In genomic region chr11:74037309-74037708, GRCh38 we compare ENCODE assay signal across 20 cellular contexts. TPM values are rescaled to one million over a fixed set of nuclear protein-coding genes. Genes with fewer than 3 reads are reported as not detected.
DNase-seq lines count a peak whose midpoint lies in the region; ATAC-seq and TF ChIP-seq lines count a peak whose summit lies in the region.
"Had no signal": no experiment of that assay in that cellular context is flagged by ENCODE, and none has a peak within 500 bp of the region (broad histone marks: within the 10 kb centered on the region; RNA-seq: fewer than 3 reads in every experiment).

No MANE protein-coding gene starts in this region.

- no TSS peak for BruUV-seq in HCT116 (replicated peaks; lab: Mats Ljungman, UMichigan)

- WGBS in thyroid gland, 2 donors, result 74 to 84% methylated on average over 4 of the region's 4 CpGs

- H3K4me3 ChIP-seq in HCT116 (replicated peaks in 1 of 2; ENCODE audit: low read depth in 1 of 2, low read length in 2 of 2), result no peak overlapping the region
- no peak overlapping the region for H3K4me3 ChIP-seq in RWPE2 (ENCODE audit: severe bottlenecking)
- no peak overlapping the region for H3K4me3 ChIP-seq in thyroid gland (replicated peaks in 1 of 3)
- H3K4me3 ChIP-seq in brain microvascular endothelial cell (ENCODE audit: low read depth, low read length), result no peak overlapping the region
- H3K4me3 ChIP-seq: colonic mucosa had no signal

- no peak for TF ChIP-seq RAD21 in HCT116 (IDR thresholded peaks at IDR 0.05; ENCODE audit: low read depth)

- no peaks in the 10 kb centered on the region for H4K20me1 ChIP-seq in HCT116 (ENCODE audit: insufficient read depth)

- H3K36me3 ChIP-seq in HCT116 (ENCODE audit: control insufficient read depth in 1 of 2, insufficient read depth in 2 of 2, low read length in 2 of 2) (peaks cover 10 to 19% of the 10 kb centered on the region in 2 experiments; a peak in 2 of 4 replicates), RWPE2 (ENCODE audit: low read depth) (peaks cover 32% of the 10 kb centered on the region), thyroid gland (peaks cover 27 to 30% of the 10 kb centered on the region in 2 donors), brain microvascular endothelial cell (replicated peaks) (peaks cover 28% of the 10 kb centered on the region)
- H3K36me3 ChIP-seq: colonic mucosa had no signal

- H3K9me3 ChIP-seq in HCT116 (ENCODE audit: control insufficient read depth in 1 of 2, insufficient read depth in 1 of 2, low read depth in 1 of 2, low read length in 2 of 2) (no peaks in the 10 kb centered on the region), RWPE2 (ENCODE audit: severe bottlenecking) (no peaks in the 10 kb centered on the region), thyroid gland (no peaks in the 10 kb centered on the region)
- H3K9me3 ChIP-seq: BE2C, Caco-2, colonic mucosa had no signal

- DNase-seq in HCT116 (ENCODE audit: low read depth, low spot score) (peak; percentile 36), RWPE2 (ENCODE audit: low spot score) (no peak), epithelial cell of prostate (ENCODE audit: low read depth, low spot score) (no peak), thyroid gland (peak; percentile 12 to 15), brain microvascular endothelial cell (no peak), nucleus accumbens (lab: John Stamatoyannopoulos, UW) (no peak), NCI-H524 (lab: John Stamatoyannopoulos, UW) (no peak)
- DNase-seq: activated CD4-positive, alpha-beta T cell treated with anti-CD3 and anti-CD28 coated beads, Interleukin-2, amount 10 ng/mL, durations not matched to agents 24 days and 14 days; activated T-cell treated with anti-CD3 and anti-CD28 coated beads for 4 hours; aorta; BE2C; Caco-2; colonic mucosa; left colon; midbrain; NCI-H187; RPMI8226; stimulated activated naive CD8-positive, alpha-beta T cell treated with anti-CD3 and anti-CD28 coated beads, Interleukin-15, Interleukin-2, amounts not matched to agents 100 U/mL and 50 U/mL, for 24 hours; SW 1271 had no signal

- H3K27me3 ChIP-seq in HCT116 (ENCODE audit: insufficient read depth, low read length) (no peaks in the 10 kb centered on the region), RWPE2 (ENCODE audit: insufficient read depth, poor library complexity, severe bottlenecking) (no peaks in the 10 kb centered on the region), thyroid gland (no peaks in the 10 kb centered on the region), brain microvascular endothelial cell (replicated peaks) (no peaks in the 10 kb centered on the region)
- H3K27me3 ChIP-seq: BE2C, colonic mucosa had no signal

- in situ Hi-C loops in brain microvascular endothelial cell (cut with HindIII; ENCODE audit: low pct_ligation_motif_present, low sequenced_read_pairs), result no loop called here

- peak; percentile 34; the same call in 1 of the 2 replicates for ATAC-seq in HCT116
- peak; percentile 93 for ATAC-seq in RWPE2 (ENCODE audit: low read depth)
- ATAC-seq in GM18873 (IDR thresholded peaks at IDR 0.05; ENCODE audit: low FRiP score, unreplicated experiment), result no peak
- ATAC-seq: left colon; stimulated activated naive CD8-positive, alpha-beta T cell treated with anti-CD3 and anti-CD28 coated beads, Interleukin-15, Interleukin-2, amounts not matched to agents 100 U/mL and 50 U/mL, for 24 hours had no signal

- H2AFZ ChIP-seq in HCT116 (ENCODE audit: low read depth, low read length, poor library complexity, severe bottlenecking), result no peak overlapping the region

- H3K9ac ChIP-seq in HCT116 (ENCODE audit: low read length), result no peak overlapping the region

- H3K4me1 ChIP-seq in HCT116 (ENCODE audit: control insufficient read depth in 1 of 2, insufficient read depth in 2 of 2, low read length in 2 of 2) (peaks cover 0 to 10% of the 10 kb centered on the region in 2 experiments; a peak in 1 of 4 replicates), RWPE2 (ENCODE audit: insufficient read depth, poor library complexity, severe bottlenecking) (peaks cover 6% of the 10 kb centered on the region), thyroid gland (peaks cover 0 to 13% of the 10 kb centered on the region in 2 donors)
- H3K4me1 ChIP-seq: BE2C, Caco-2, colonic mucosa had no signal

- H3K79me2 ChIP-seq in HCT116 (ENCODE audit: insufficient read depth, low read length), result no peaks in the 10 kb centered on the region

- TF ChIP-seq POLR2A in HCT116 (IDR thresholded peaks at IDR 0.05; ENCODE audit: borderline replicate concordance, extremely low read depth, insufficient read depth, insufficient read length) (no peak), thyroid gland (IDR thresholded peaks at IDR 0.05) (no peak)

- POLR2A ChIA-PET in HCT116 (lab: Charles Lee), result no interaction called here

- no peak overlapping the region; the same call in 1 of the 2 replicates for H3K4me2 ChIP-seq in HCT116 (ENCODE audit: low read length)

- H3K27ac ChIP-seq in HCT116 (ENCODE audit: low read depth, low read length) (no peak overlapping the region), RWPE2 (ENCODE audit: poor library complexity, severe bottlenecking) (peak overlapping the region; percentile 4), epithelial cell of prostate (peak overlapping the region; percentile 26), thyroid gland (peak overlapping the region in 2 of 3 donors; percentile 20 to 27), brain microvascular endothelial cell (no peak overlapping the region)
- H3K27ac ChIP-seq: colonic mucosa had no signal

- RAD21 ChIA-PET in HCT116 (lab: Charles Lee; ENCODE audit: low non-redundant PET in 1 of 2, low total read pairs in 2 of 2, uncharacterized antibody in 2 of 2, unreplicated experiment in 2 of 2), result no interaction called here

- CTCF ChIA-PET in HCT116 (lab: Charles Lee), result no interaction called here

- intact Hi-C loops in HCT116 (cut with micrococcal nuclease), result no loop called here
- intact Hi-C loops in thyroid gland (cut with DNase I), result no loop called here

- TF ChIP-seq CTCF in HCT116 (IDR thresholded peaks at IDR 0.05 in 2 of 3, conservative IDR thresholded peaks at IDR 0.05 in 1 of 3; ENCODE audit: borderline replicate concordance in 1 of 3, insufficient read depth in 1 of 3, low read depth in 2 of 3, low read length in 2 of 3) (no peak), RWPE2 (IDR thresholded peaks at IDR 0.05; ENCODE audit: poor library complexity, severe bottlenecking) (no peak), thyroid gland (IDR thresholded peaks at IDR 0.05) (no peak), brain microvascular endothelial cell (IDR thresholded peaks at IDR 0.05; ENCODE audit: low read depth, low read length, missing control alignments) (no peak)

- no peaks in the 10 kb centered on the region for H3K9me2 ChIP-seq in HCT116 (ENCODE audit: insufficient read depth)

TF ChIP-seq in HCT116, 20 proteins besides CTCF, POLR2A, EP300 and RAD21 (continues in another document):
- no peak for TF ChIP-seq ZNF274 (IDR thresholded peaks at IDR 0.05; ENCODE audit: low read depth, low read length)
- no peak for TF ChIP-seq ELF1 (IDR thresholded peaks at IDR 0.05; ENCODE audit: borderline replicate concordance, low read depth)
- no peak for TF ChIP-seq MAX (IDR thresholded peaks at IDR 0.05)
- TF ChIP-seq CEBPB (IDR thresholded peaks at IDR 0.05; ENCODE audit: low read depth), result peak; percentile 74
- peak; percentile 60 for TF ChIP-seq JUND (IDR thresholded peaks at IDR 0.05)
- no peak for TF ChIP-seq YY1 (IDR thresholded peaks at IDR 0.05; ENCODE audit: extremely low read depth, insufficient replicate concordance, low read depth, low read length)
- peak; percentile 69 for TF ChIP-seq FOSL1 (IDR thresholded peaks at IDR 0.05; ENCODE audit: low read depth)
- TF ChIP-seq REST (IDR thresholded peaks at IDR 0.05; ENCODE audit: low read depth), result no peak
- TF ChIP-seq CBX3 (IDR thresholded peaks at IDR 0.05; ENCODE audit: low read depth), result no peak
- TF ChIP-seq EGR1 (IDR thresholded peaks at IDR 0.05; ENCODE audit: low read depth), result no peak
- no peak for TF ChIP-seq ZFX (IDR thresholded peaks at IDR 0.05)

RNA-seq across cellular contexts. Expression of gene UCP3, which starts 28.4 kb away (rescaled TPM):
- total RNA-seq in HCT116 (2021; ENCODE audit: unreplicated experiment) (1.3 TPM), thyroid gland (1 to 10 TPM; 3.1 to 3.6 (median 3.4) TPM)
- 0.30 and 0.34 TPM in 2 replicates for polyA plus RNA-seq in HCT116 (2012)

RNA-seq across cellular contexts. Expression of gene UCP2, which starts 54.7 kb away (rescaled TPM):
- total RNA-seq in HCT116 (2021; ENCODE audit: unreplicated experiment), result 20.4 TPM
- polyA plus RNA-seq in HCT116 (2012), result 17.4 and 17.5 TPM in 2 replicates
- 10 to 100 TPM; 41.4 to 97.0 (median 52.5) TPM for total RNA-seq in thyroid gland

Comparison
In these comparisons a context has a peak if more than half of its experiments do, and no peak if none do; other contexts are left out.
1. DNase-seq: peak in HCT116 (single experiment) and thyroid gland (2 of 2); none in RWPE2 (single experiment), epithelial cell of prostate (single experiment), brain microvascular endothelial cell (single experiment), nucleus accumbens (0 of 56) and NCI-H524 (0 of 2).
2. H3K27ac ChIP-seq: peak in RWPE2 (single experiment), epithelial cell of prostate (single experiment) and thyroid gland (2 of 3); none in HCT116 (single experiment) and brain microvascular endothelial cell (single experiment).